1 cellular context compared by ENCODE assay signal in genomic region chr17:82497483-82498405, GRCh38.
A peak's percentile ranks its signal among the peaks of the same experiment; 100 is the strongest.
TF ChIP-seq lines count a peak whose summit lies in the region.

No MANE protein-coding gene starts in this region.

TF ChIP-seq in HEK293, 187 proteins besides CTCF, POLR2A, EP300 and RAD21 (continued from another document):
- TF ChIP-seq ZNF830 (tag by site-specific recombination; IDR thresholded peaks at IDR 0.05; ENCODE audit: low read depth): no peak
- 0 out of 2 replicates have a peak, but pooled peaks have one; percentile 8 for TF ChIP-seq KLF8 (tag by site-specific recombination; IDR thresholded peaks at IDR 0.05)
